Comparison of ENCODE assay signal across 11 cellular contexts in the genomic region with DNA sequence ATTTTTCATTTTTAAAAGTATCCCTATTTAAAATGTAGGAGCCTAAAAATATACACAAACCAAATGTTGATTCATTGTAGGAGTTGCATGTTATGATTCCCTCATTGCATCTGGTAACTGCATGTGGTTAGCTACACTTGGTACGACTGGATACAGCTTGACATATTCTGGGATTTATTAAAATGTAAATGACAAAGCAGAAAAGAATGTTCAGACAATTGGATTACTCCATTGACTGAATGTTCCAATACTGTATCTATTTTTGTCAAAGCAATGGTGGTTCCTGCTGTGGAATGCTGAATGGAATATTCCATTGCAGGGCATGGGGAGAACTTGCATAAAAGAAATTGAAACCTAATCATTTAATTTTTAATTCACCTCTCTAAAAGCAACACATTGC. TPM values are rescaled to one million over a fixed set of nuclear protein-coding genes. Genes with fewer than 3 reads are reported as not detected.
DNase-seq lines count a peak whose midpoint lies in the region; ATAC-seq, FAIRE-seq and TF ChIP-seq lines count a peak whose summit lies in the region.
"Had no signal": no experiment of that assay in that cellular context is flagged by ENCODE, and none has a peak within 500 bp of the region (broad histone marks: within the 10 kb centered on the region; RNA-seq: fewer than 3 reads in every experiment).

No MANE protein-coding gene starts in this region.

- POLR2A ChIA-PET in IMR-90 (lab: Charles Lee; ENCODE audit: unreplicated experiment) = no interaction called here

- TF ChIP-seq CTCF in IMR-90 (conservative IDR thresholded peaks at IDR 0.05; ENCODE audit: low read depth, low read length) (no peak), choroid plexus epithelial cell (conservative IDR thresholded peaks at IDR 0.05; ENCODE audit: low read depth, low read length) (no peak), keratinocyte (optimal IDR thresholded peaks at IDR 0.05 in 1 of 3, IDR thresholded peaks at IDR 0.05 in 1 of 3, conservative IDR thresholded peaks at IDR 0.05 in 1 of 3; ENCODE audit: extremely low read depth in 1 of 3, insufficient read depth in 2 of 3, low read length in 3 of 3) (no peak)

- H2BK15ac ChIP-seq in IMR-90 (ENCODE audit: low read depth, low read length) = no peak overlapping the region

- no peak overlapping the region for H2AFZ ChIP-seq in IMR-90 (replicated peaks; ENCODE audit: low read length, poor library complexity)
- no peak overlapping the region for H2AFZ ChIP-seq in keratinocyte (ENCODE audit: control insufficient read depth, low read length)

- H4K8ac ChIP-seq in IMR-90 (ENCODE audit: low read depth in 2 of 2, low read length in 2 of 2) = no peak overlapping the region

- H4K91ac ChIP-seq in IMR-90 (ENCODE audit: insufficient read depth, low read depth, low read length) = no peak overlapping the region

- FAIRE-seq in keratinocyte (lab: Jason Lieb, UNC) = peak; percentile 90
- FAIRE-seq: H1, islet of Langerhans had no signal

- H3K4me3 ChIP-seq in IMR-90 (ENCODE audit: insufficient read depth, low read depth, low read length) (no peak overlapping the region), choroid plexus epithelial cell (ENCODE audit: low read depth, low read length) (no peak overlapping the region), keratinocyte (ENCODE audit: control insufficient read depth in 2 of 3, extremely low read depth in 1 of 3, insufficient read depth in 2 of 3, low read depth in 1 of 3, low read length in 3 of 3) (no peak overlapping the region)

- no peak overlapping the region for H2AK9ac ChIP-seq in IMR-90 (replicated peaks; ENCODE audit: low read depth, low read length, poor library complexity)

- no TSS peak for BruUV-seq in IMR-90 (replicated peaks; lab: Mats Ljungman, UMichigan)

- H2AK5ac ChIP-seq in IMR-90 (ENCODE audit: low read depth, low read length) = no peak overlapping the region

- H3K4me1 ChIP-seq in IMR-90 (ENCODE audit: control insufficient read depth, insufficient read depth, low read length) = peaks cover 11% of the 10 kb centered on the region
- peaks cover 10% of the 10 kb centered on the region for H3K4me1 ChIP-seq in keratinocyte (ENCODE audit: control insufficient read depth, extremely low read depth, insufficient read depth, low read length)

- peaks cover 15 to 28% of the 10 kb centered on the region in 2 experiments for H3K79me1 ChIP-seq in IMR-90 (ENCODE audit: low read depth in 1 of 2, low read length in 2 of 2)

- no peak overlapping the region for H4K5ac ChIP-seq in IMR-90 (ENCODE audit: low read depth, low read length)

- in situ Hi-C loops in IMR-90 (cut with MboI; ENCODE audit: low sequenced_read_pairs) = no loop called here

- DNase-seq in IMR-90 = peak; percentile 95
- peak; percentile 96 for DNase-seq in choroid plexus epithelial cell (ENCODE audit: low read depth)
- DNase-seq in keratinocyte (ENCODE audit: low read depth, low spot score) = peak; percentile 59
- no peak for DNase-seq in effector CD8-positive, alpha-beta T cell (lab: John Stamatoyannopoulos, UW)
- DNase-seq in NCI-H2107 treated with DMSO at 0.1 percent for 48 hours (lab: John Stamatoyannopoulos, UW; ENCODE audit: unreplicated experiment) = no peak
- no peak for DNase-seq in T-helper 1 cell

- H3K9me3 ChIP-seq in IMR-90 (ENCODE audit: control insufficient read depth, insufficient read depth, low read length) (no peaks in the 10 kb centered on the region), keratinocyte (ENCODE audit: control insufficient read depth, low read depth, low read length) (no peaks in the 10 kb centered on the region)

- H2BK20ac ChIP-seq in IMR-90 (ENCODE audit: low read depth, low read length) = no peak overlapping the region

- H3K18ac ChIP-seq in IMR-90 (ENCODE audit: low read depth, low read length) = no peak overlapping the region

- peak; percentile 42 for ATAC-seq in IMR-90 (ENCODE audit: low read depth)
- ATAC-seq in GM18505 (IDR thresholded peaks at IDR 0.05; ENCODE audit: unreplicated experiment) = no peak

- H3K27ac ChIP-seq in IMR-90 (ENCODE audit: insufficient read depth, low read length) (no peak overlapping the region), keratinocyte (ENCODE audit: control insufficient read depth, insufficient read depth, low read length) (no peak overlapping the region), temporal lobe (ENCODE audit: low read depth, low read length) (peak overlapping the region; percentile 10)

- no peak overlapping the region for H3K14ac ChIP-seq in IMR-90 (replicated peaks; ENCODE audit: low read depth, low read length)

- peak overlapping the region; percentile 91 for H2BK5ac ChIP-seq in IMR-90 (ENCODE audit: low read depth, low read length, poor library complexity, severe bottlenecking)

- CTCF ChIA-PET in IMR-90 (lab: Yijun Ruan, JAX) = interaction anchor here (1.3 kb wide), 1 partner anchor 9 kb away, joined by 3 read pairs; no protein-coding TSS in a partner anchor

- H3K36me3 ChIP-seq in IMR-90 (ENCODE audit: control insufficient read depth, insufficient read depth, low read length) (peaks cover 23% of the 10 kb centered on the region), keratinocyte (ENCODE audit: control insufficient read depth in 2 of 2, extremely low read depth in 1 of 2, insufficient read depth in 2 of 2, low read length in 2 of 2) (no peaks in the 10 kb centered on the region)

- no peaks in the 10 kb centered on the region for H3K79me2 ChIP-seq in keratinocyte (ENCODE audit: control insufficient read depth, insufficient read depth, low read length)

- H3K56ac ChIP-seq in IMR-90 (ENCODE audit: extremely low read depth, insufficient read depth, low read length) = no peak overlapping the region

- TF ChIP-seq RAD21 in IMR-90 (IDR thresholded peaks at IDR 0.05; ENCODE audit: low read length) = no peak

- dilution Hi-C loops in IMR-90 (cut with HindIII; ENCODE audit: low sequenced_read_pairs, unreplicated experiment) = no loop called here
- dilution Hi-C loops in keratinocyte (cut with MboI; ENCODE audit: extremely low pct_ligation_motif_present, low sequenced_read_pairs) = no loop called here

- TF ChIP-seq POLR2A in IMR-90 (IDR thresholded peaks at IDR 0.05; ENCODE audit: low read depth, low read length) (no peak), GM18505 (IDR thresholded peaks at IDR 0.05; ENCODE audit: borderline replicate concordance, extremely low read depth, insufficient read depth, insufficient read length) (no peak)

- peaks cover 9% of the 10 kb centered on the region for H3K9me1 ChIP-seq in IMR-90 (ENCODE audit: insufficient read depth, low read length)
- H3K9me1 ChIP-seq in keratinocyte (ENCODE audit: control insufficient read depth, extremely low read depth, insufficient read depth, low read length) = no peaks in the 10 kb centered on the region

- no peak overlapping the region for H3K9ac ChIP-seq in IMR-90 (ENCODE audit: low read depth, low read length)
- no peak overlapping the region for H3K9ac ChIP-seq in keratinocyte (ENCODE audit: control insufficient read depth, extremely low read depth, insufficient read depth, low read length)

- peaks cover 33% of the 10 kb centered on the region; the same call in 1 of the 2 replicates for H4K20me1 ChIP-seq in IMR-90 (ENCODE audit: insufficient read depth, low read length)
- H4K20me1 ChIP-seq in keratinocyte (ENCODE audit: control insufficient read depth, extremely low read depth, insufficient read depth, low read length) = no peaks in the 10 kb centered on the region

- intact Hi-C loops in IMR-90 (cut with micrococcal nuclease) = loop anchor here (1.0 to 10.0 kb wide), 3 partner anchors 48 to 429 kb away; no protein-coding TSS in a partner anchor

- H2BK120ac ChIP-seq in IMR-90 (ENCODE audit: low read depth, low read length) = no peak overlapping the region

- no CpG with 5 or more reads among the region's 1 CpG for WGBS in IMR-90 (ENCODE audit: extremely low coverage in 2 of 2, insufficient read length in 1 of 2), 2 experiments

- no peak overlapping the region for H3K4ac ChIP-seq in IMR-90 (ENCODE audit: low read depth, low read length)

- H3K27me3 ChIP-seq in IMR-90 (ENCODE audit: control insufficient read depth, insufficient read depth, low read length) = no peaks in the 10 kb centered on the region
- no peaks in the 10 kb centered on the region for H3K27me3 ChIP-seq in keratinocyte (ENCODE audit: control insufficient read depth, extremely low read depth, insufficient read depth, low read length)

- H3K4me2 ChIP-seq in IMR-90 (ENCODE audit: low read depth, low read length) = no peak overlapping the region
- no peak overlapping the region for H3K4me2 ChIP-seq in keratinocyte (ENCODE audit: control insufficient read depth, extremely low read depth, insufficient read depth, low read depth, low read length)

- no peak overlapping the region for H3K23ac ChIP-seq in IMR-90 (ENCODE audit: low read depth, low read length)

TF ChIP-seq in IMR-90, 13 proteins besides CTCF, POLR2A, EP300 and RAD21 (continues in another document):
- TF ChIP-seq MXI1 (IDR thresholded peaks at IDR 0.05; ENCODE audit: borderline replicate concordance, low read depth, low read length) = no peak
- no peak for TF ChIP-seq MAZ (IDR thresholded peaks at IDR 0.05; ENCODE audit: borderline replicate concordance, low read depth, low read length)
- TF ChIP-seq SMC3 (IDR thresholded peaks at IDR 0.05; ENCODE audit: low read depth, low read length) = peak; percentile 8; the same call in 1 of the 2 replicates
- TF ChIP-seq CHD1 (IDR thresholded peaks at IDR 0.05; ENCODE audit: low read depth, low read length) = no peak
- TF ChIP-seq, protein P1, sequence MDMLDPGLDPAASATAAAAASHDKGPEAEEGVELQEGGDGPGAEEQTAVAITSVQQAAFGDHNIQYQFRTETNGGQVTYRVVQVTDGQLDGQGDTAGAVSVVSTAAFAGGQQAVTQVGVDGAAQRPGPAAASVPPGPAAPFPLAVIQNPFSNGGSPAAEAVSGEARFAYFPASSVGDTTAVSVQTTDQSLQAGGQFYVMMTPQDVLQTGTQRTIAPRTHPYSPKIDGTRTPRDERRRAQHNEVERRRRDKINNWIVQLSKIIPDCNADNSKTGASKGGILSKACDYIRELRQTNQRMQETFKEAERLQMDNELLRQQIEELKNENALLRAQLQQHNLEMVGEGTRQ (IDR thresholded peaks at IDR 0.05; ENCODE audit: low read depth, low read length) = no peak
- peak; percentile 67 for TF ChIP-seq CEBPB (IDR thresholded peaks at IDR 0.05; ENCODE audit: low read depth, low read length)

RNA-seq across cellular contexts. Expression of a gene that starts 30.8 kb away (rescaled TPM):
- total RNA-seq in IMR-90 (2012; rRNA removed) (25.8 and 30.8 TPM in 2 replicates), temporal lobe (5.9 TPM)
- polyA plus RNA-seq in IMR-90 (2012; rRNA removed) (0.13 and 0.24 TPM in 2 replicates), keratinocyte (0.18 TPM in 1 of 3 replicates, not detected in the others)
- not detected in 2 replicates for polyA plus RNA-seq in IMR-90 (2012; cell fraction: cytosol; rRNA removed)
- polyA plus RNA-seq in IMR-90 (2012; cell fraction: nucleus; rRNA removed; ENCODE audit: low replicate concordance) = 0.24 and 2.9 TPM in 2 replicates
- not detected for polyA plus RNA-seq in keratinocyte (2011; ENCODE audit: low read depth)
- not detected in 2 replicates for polyA plus RNA-seq in keratinocyte (2011; cell fraction: cytosol; rRNA removed)
- polyA plus RNA-seq in keratinocyte (2011; cell fraction: nucleus; rRNA removed) = 0.49 and 0.75 TPM in 2 replicates
- polyA plus RNA-seq in keratinocyte (2012; ENCODE audit: low replicate concordance) = not detected in 2 replicates
- polyA minus RNA-seq in keratinocyte = 2.0 to 11.3 TPM in 2 of 3 replicates, not detected in the other
- not detected for polyA minus RNA-seq in keratinocyte (2011; cell fraction: cytosol; rRNA and poly(A)+ RNA removed)
- polyA minus RNA-seq in keratinocyte (2011; cell fraction: nucleus; rRNA and poly(A)+ RNA removed) = 5.9 and 9.7 TPM in 2 replicates
- total RNA-seq: H1, progenitor cell of endocrine pancreas had no signal
- polyA plus RNA-seq: H1 had no signal

Comparison
In these comparisons a context has a peak if more than half of its experiments do, and no peak if none do; other contexts are left out.
1. DNase-seq: peak in IMR-90 (single experiment), choroid plexus epithelial cell (single experiment) and keratinocyte (single experiment); none in effector CD8-positive, alpha-beta T cell (single experiment), NCI-H2107 treated with DMSO at 0.1 percent for 48 hours (single experiment) and T-helper 1 cell (0 of 5).